Comparison of ENCODE assay signal across 23 cellular contexts in the genomic region with DNA sequence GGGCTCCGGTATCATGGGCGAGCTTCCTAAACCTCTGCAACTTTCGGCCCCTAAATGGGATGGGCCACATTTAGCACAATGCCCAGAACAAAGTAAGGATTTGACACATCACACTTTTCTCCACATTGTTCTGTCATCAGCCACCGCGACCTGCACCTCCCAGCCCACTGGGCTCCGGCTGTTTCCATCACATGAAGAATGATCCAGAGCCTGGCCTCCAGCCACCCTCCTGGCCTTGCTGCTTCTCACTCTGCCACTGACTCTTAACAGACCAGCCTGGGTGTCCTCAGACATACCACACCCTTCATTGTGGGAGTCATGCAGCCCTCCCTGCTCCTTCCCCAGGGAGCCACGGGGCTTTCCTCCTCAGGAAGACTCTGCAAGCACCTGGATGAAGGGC.
"Had no signal": no experiment of that assay in that cellular context is flagged by ENCODE, and none has a peak within 500 bp of the region (broad histone marks: within the 10 kb centered on the region; RNA-seq: fewer than 3 reads in every experiment).

No MANE protein-coding gene starts in this region.

- H3K9ac ChIP-seq: KMS-11 had no signal

- H3K4me3 ChIP-seq: K562, SJSA1, SK-N-MC had no signal

- H3K4me1 ChIP-seq: SJSA1 had no signal

- DNase-seq: Kasumi-1, MM.1S, NCI-H1092 treated with DMSO at 0.1 percent for 48 hours, NCI-H1436, NCI-H187, NCI-H2029, NCI-H2081 treated with DMSO at 0.1 percent for 48 hours, NCI-H2171, NCI-H226, NCI-H446, NCI-H510A, NCI-H524 treated with DMSO at 0.1 percent for 48 hours, NCI-H69, NCI-H774, PC-3, SHP77 treated with DMSO at 0.1 percent for 48 hours had no signal

- H3K9me3 ChIP-seq: SJSA1 had no signal

- H3K27ac ChIP-seq: HL-60, KMS-11, RWPE1, SJSA1, SK-N-MC had no signal

- H3K4me2 ChIP-seq: KMS-11 had no signal

- H3K36me3 ChIP-seq: SJSA1 had no signal

- ATAC-seq: K562, Panc1, PC-3 had no signal
